1 cellular context compared by ENCODE assay signal in the genomic region with DNA sequence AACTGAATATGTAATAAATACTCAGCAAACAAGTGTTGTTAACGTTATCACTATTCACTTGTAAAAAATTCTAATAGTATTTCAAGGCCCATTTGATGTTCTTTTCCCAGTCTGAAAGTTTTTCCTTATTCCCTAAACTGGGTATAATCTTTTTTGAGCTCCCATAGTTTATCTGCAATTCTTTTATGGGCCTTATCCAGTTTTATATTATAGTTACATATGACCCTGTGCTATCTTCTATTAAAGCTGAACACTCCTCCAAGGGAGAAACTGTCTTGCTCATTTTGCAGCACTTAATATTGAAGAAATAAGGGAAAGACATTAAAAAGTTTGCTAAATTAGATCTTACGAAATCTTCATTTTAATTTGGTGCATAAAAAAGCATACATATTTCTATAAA.
TF ChIP-seq lines count a peak whose summit lies in the region.

No MANE protein-coding gene starts in this region.

TF ChIP-seq in GM23338, 12 proteins besides CTCF, POLR2A, EP300 and RAD21 (continued from another document):
- TF ChIP-seq, protein P1, sequence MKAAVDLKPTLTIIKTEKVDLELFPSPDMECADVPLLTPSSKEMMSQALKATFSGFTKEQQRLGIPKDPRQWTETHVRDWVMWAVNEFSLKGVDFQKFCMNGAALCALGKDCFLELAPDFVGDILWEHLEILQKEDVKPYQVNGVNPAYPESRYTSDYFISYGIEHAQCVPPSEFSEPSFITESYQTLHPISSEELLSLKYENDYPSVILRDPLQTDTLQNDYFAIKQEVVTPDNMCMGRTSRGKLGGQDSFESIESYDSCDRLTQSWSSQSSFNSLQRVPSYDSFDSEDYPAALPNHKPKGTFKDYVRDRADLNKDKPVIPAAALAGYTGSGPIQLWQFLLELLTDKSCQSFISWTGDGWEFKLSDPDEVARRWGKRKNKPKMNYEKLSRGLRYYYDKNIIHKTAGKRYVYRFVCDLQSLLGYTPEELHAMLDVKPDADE (IDR thresholded peaks at IDR 0.05), result no peak
- no peak for TF ChIP-seq JUNB (IDR thresholded peaks at IDR 0.05; ENCODE audit: unreplicated experiment)
- TF ChIP-seq EZH2phosphoT487 (IDR thresholded peaks at IDR 0.05; ENCODE audit: unreplicated experiment), result no peak
- TF ChIP-seq, protein P2, sequence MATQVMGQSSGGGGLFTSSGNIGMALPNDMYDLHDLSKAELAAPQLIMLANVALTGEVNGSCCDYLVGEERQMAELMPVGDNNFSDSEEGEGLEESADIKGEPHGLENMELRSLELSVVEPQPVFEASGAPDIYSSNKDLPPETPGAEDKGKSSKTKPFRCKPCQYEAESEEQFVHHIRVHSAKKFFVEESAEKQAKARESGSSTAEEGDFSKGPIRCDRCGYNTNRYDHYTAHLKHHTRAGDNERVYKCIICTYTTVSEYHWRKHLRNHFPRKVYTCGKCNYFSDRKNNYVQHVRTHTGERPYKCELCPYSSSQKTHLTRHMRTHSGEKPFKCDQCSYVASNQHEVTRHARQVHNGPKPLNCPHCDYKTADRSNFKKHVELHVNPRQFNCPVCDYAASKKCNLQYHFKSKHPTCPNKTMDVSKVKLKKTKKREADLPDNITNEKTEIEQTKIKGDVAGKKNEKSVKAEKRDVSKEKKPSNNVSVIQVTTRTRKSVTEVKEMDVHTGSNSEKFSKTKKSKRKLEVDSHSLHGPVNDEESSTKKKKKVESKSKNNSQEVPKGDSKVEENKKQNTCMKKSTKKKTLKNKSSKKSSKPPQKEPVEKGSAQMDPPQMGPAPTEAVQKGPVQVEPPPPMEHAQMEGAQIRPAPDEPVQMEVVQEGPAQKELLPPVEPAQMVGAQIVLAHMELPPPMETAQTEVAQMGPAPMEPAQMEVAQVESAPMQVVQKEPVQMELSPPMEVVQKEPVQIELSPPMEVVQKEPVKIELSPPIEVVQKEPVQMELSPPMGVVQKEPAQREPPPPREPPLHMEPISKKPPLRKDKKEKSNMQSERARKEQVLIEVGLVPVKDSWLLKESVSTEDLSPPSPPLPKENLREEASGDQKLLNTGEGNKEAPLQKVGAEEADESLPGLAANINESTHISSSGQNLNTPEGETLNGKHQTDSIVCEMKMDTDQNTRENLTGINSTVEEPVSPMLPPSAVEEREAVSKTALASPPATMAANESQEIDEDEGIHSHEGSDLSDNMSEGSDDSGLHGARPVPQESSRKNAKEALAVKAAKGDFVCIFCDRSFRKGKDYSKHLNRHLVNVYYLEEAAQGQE (IDR thresholded peaks at IDR 0.05; ENCODE audit: unreplicated experiment), result no peak
- no peak for TF ChIP-seq POLR2AphosphoS5 (IDR thresholded peaks at IDR 0.05; ENCODE audit: low read depth)
- TF ChIP-seq CREB1 (CRISPR knock-in tag; IDR thresholded peaks at IDR 0.05; ENCODE audit: low read depth), result no peak
- TF ChIP-seq ZNF114 (CRISPR knock-in tag; IDR thresholded peaks at IDR 0.05), result no peak
TF ChIP-seq in GM23338: peak in this region for 0.
